In genomic region chr1:9406111-9406510, GRCh38 we compare ENCODE assay signal across 21 cellular contexts.
DNase-seq lines count a peak whose midpoint lies in the region; ATAC-seq, FAIRE-seq and TF ChIP-seq lines count a peak whose summit lies in the region.
"Had no signal": no experiment of that assay in that cellular context is flagged by ENCODE, and none has a peak within 500 bp of the region (broad histone marks: within the 10 kb centered on the region; RNA-seq: fewer than 3 reads in every experiment).

No MANE protein-coding gene starts in this region.

- H3K4me1 ChIP-seq in BLaER1 treated with 17β-estradiol and CSF1 and Interleukin-3, amounts not matched to agents 10 nM and 100 nM = peaks cover 2 to 69% (median 51%) of the 10 kb centered on the region in 10 experiments
- no peaks in the 10 kb centered on the region for H3K4me1 ChIP-seq in mammary epithelial cell (ENCODE audit: insufficient read depth, low read length)

- peak overlapping the region in 8 of 11 experiments; percentile 3 to 75 (median 52); a peak in 14 of 22 replicates for H3K4me2 ChIP-seq in BLaER1 treated with 17β-estradiol and CSF1 and Interleukin-3, amounts not matched to agents 10 nM and 100 nM
- H3K4me2 ChIP-seq in mammary epithelial cell (ENCODE audit: insufficient read depth, low read depth, low read length) = no peak overlapping the region

- ATAC-seq in GM21360 (IDR thresholded peaks at IDR 0.05; ENCODE audit: unreplicated experiment) (no peak), HG02970 (IDR thresholded peaks at IDR 0.05; ENCODE audit: low FRiP score, unreplicated experiment) (no peak)
- ATAC-seq: gastroesophageal sphincter had no signal

- H3K4me1 Mint-ChIP-seq in mesothelial cell of epicardium = peaks cover 6% of the 10 kb centered on the region
- peaks cover 6% of the 10 kb centered on the region for H3K4me1 Mint-ChIP-seq in activated CD4-positive, alpha-beta memory T cell treated with anti-CD3 and anti-CD28 coated beads, Interleukin-2, amount 10 ng/mL, durations not matched to agents 7 days and 5 days

- DNase-seq in GM12891 (ENCODE audit: insufficient read length, low spot score) (no peak), NCI-H526 (lab: John Stamatoyannopoulos, UW) (peak; percentile 3 to 44), mesothelial cell of epicardium (ENCODE audit: low spot score in 2 of 2, unreplicated experiment in 2 of 2) (no peak), mammary epithelial cell (no peak)
- DNase-seq in activated CD4-positive, alpha-beta memory T cell treated with anti-CD3 and anti-CD28 coated beads, Interleukin-2, amount 10 ng/mL, durations not matched to agents 7 days and 5 days = no peak
- DNase-seq: activated T-cell treated with anti-CD3 and anti-CD28 coated beads, Interleukin-2, amount 50 U/mL, for 24 hours; AML-193; central memory CD4-positive, alpha-beta T cell; GOT3; islet precursor cell; stimulated activated CD4-positive, alpha-beta T cell treated with anti-CD3 and anti-CD28 coated beads, Interleukin-2, amount 100 ng/mL, for 24 hours; stimulated activated CD8-positive, alpha-beta memory T cell treated with anti-CD3 and anti-CD28 coated beads, Interleukin-4, amount 100 ng/mL, for 48 hours; T-cell had no signal

- CTCF ChIA-PET in activated CD4-positive, alpha-beta memory T cell treated with anti-CD3 and anti-CD28 coated beads, Interleukin-2, amount 10 ng/mL, durations not matched to agents 7 days and 5 days (lab: Charles Lee) = no interaction called here
- CTCF ChIA-PET in mammary epithelial cell (lab: Charles Lee; ENCODE audit: low non-redundant PET) = no interaction called here

- no peak overlapping the region for H3K4me3 ChIP-seq in BLaER1 treated with 17β-estradiol and CSF1 and Interleukin-3, amounts not matched to agents 10 nM and 100 nM
- H3K4me3 ChIP-seq in mammary epithelial cell (replicated peaks in 1 of 3; ENCODE audit: insufficient read depth in 1 of 3, low read depth in 2 of 3, low read length in 3 of 3) = no peak overlapping the region
- H3K4me3 ChIP-seq: gastroesophageal sphincter, Peyer's patch had no signal

- no peak overlapping the region for H3K9ac ChIP-seq in BLaER1 treated with 17β-estradiol and CSF1 and Interleukin-3, amounts not matched to agents 10 nM and 100 nM
- H3K9ac ChIP-seq in mammary epithelial cell (ENCODE audit: insufficient read depth, low read length) = no peak overlapping the region

- peaks cover 4% of the 10 kb centered on the region for H3K9me3 Mint-ChIP-seq in mesothelial cell of epicardium
- peaks cover 3% of the 10 kb centered on the region for H3K9me3 Mint-ChIP-seq in activated CD4-positive, alpha-beta memory T cell treated with anti-CD3 and anti-CD28 coated beads, Interleukin-2, amount 10 ng/mL, durations not matched to agents 7 days and 5 days
- H3K9me3 Mint-ChIP-seq: activated T-cell treated with anti-CD3 and anti-CD28 coated beads, Interleukin-2, amount 50 U/mL, for 24 hours; IgD-negative memory B cell; T-cell had no signal

- H3K27ac Mint-ChIP-seq in mesothelial cell of epicardium = peak overlapping the region; percentile 49
- H3K27ac Mint-ChIP-seq in activated CD4-positive, alpha-beta memory T cell treated with anti-CD3 and anti-CD28 coated beads, Interleukin-2, amount 10 ng/mL, durations not matched to agents 7 days and 5 days = no peak overlapping the region
- H3K27ac Mint-ChIP-seq: activated T-cell treated with anti-CD3 and anti-CD28 coated beads, Interleukin-2, amount 50 U/mL, for 24 hours; type B pancreatic cell had no signal

- no peaks in the 10 kb centered on the region for H3K79me2 ChIP-seq in mammary epithelial cell (ENCODE audit: insufficient read depth, low read length)

- peaks cover 0 to 14% (median 0%) of the 10 kb centered on the region in 11 experiments; a peak in 5 of 22 replicates for H3K9me3 ChIP-seq in BLaER1 treated with 17β-estradiol and CSF1 and Interleukin-3, amounts not matched to agents 10 nM and 100 nM (replicated peaks in 1 of 11)
- no peaks in the 10 kb centered on the region for H3K9me3 ChIP-seq in mammary epithelial cell (replicated peaks; ENCODE audit: insufficient read depth, low read length)
- H3K9me3 ChIP-seq: gastroesophageal sphincter, Peyer's patch had no signal

- intact Hi-C loops in mammary epithelial cell (cut with micrococcal nuclease) = no loop called here

- in situ Hi-C loops in mammary epithelial cell (cut with MboI; ENCODE audit: low sequenced_read_pairs in 2 of 2) = no loop called here

- no peak overlapping the region for H3K27ac ChIP-seq in BLaER1 treated with 17β-estradiol and CSF1 and Interleukin-3, amounts not matched to agents 10 nM and 100 nM
- H3K27ac ChIP-seq in mammary epithelial cell (ENCODE audit: insufficient read depth, low read depth, low read length) = no peak overlapping the region
- H3K27ac ChIP-seq: gastroesophageal sphincter, Peyer's patch had no signal

- no peak for TF ChIP-seq POLR2A in GM12891 (IDR thresholded peaks at IDR 0.05; ENCODE audit: low read depth, low read length)

- H3K36me3 ChIP-seq in BLaER1 treated with 17β-estradiol and CSF1 and Interleukin-3, amounts not matched to agents 10 nM and 100 nM = no peaks in the 10 kb centered on the region
- H3K36me3 ChIP-seq in mammary epithelial cell (ENCODE audit: insufficient read depth, low read length) = no peaks in the 10 kb centered on the region
- H3K36me3 ChIP-seq: gastroesophageal sphincter, Peyer's patch had no signal

- H3K27me3 ChIP-seq in BLaER1 treated with 17β-estradiol and CSF1 and Interleukin-3, amounts not matched to agents 10 nM and 100 nM = peaks cover 0 to 22% (median 0%) of the 10 kb centered on the region in 11 experiments; a peak in 7 of 22 replicates
- H3K27me3 ChIP-seq in mammary epithelial cell (ENCODE audit: insufficient read depth, low read length) = no peaks in the 10 kb centered on the region
- H3K27me3 ChIP-seq: gastroesophageal sphincter, Peyer's patch had no signal

- 82% methylated on average over 7 of the region's 7 CpGs for WGBS in mammary epithelial cell (ENCODE audit: low coverage, missing lambda C conversion rate)

- no TSS peak for BruUV-seq in mammary epithelial cell (replicated peaks; lab: Mats Ljungman, UMichigan)

- peaks cover 0 to 2% (median 0%) of the 10 kb centered on the region in 11 experiments; a peak in 1 of 22 replicates for H4K20me1 ChIP-seq in BLaER1 treated with 17β-estradiol and CSF1 and Interleukin-3, amounts not matched to agents 10 nM and 100 nM
- no peaks in the 10 kb centered on the region for H4K20me1 ChIP-seq in mammary epithelial cell (ENCODE audit: insufficient read depth, low read length)

- H3K36me3 Mint-ChIP-seq in mesothelial cell of epicardium = no peaks in the 10 kb centered on the region
- H3K36me3 Mint-ChIP-seq in activated CD4-positive, alpha-beta memory T cell treated with anti-CD3 and anti-CD28 coated beads, Interleukin-2, amount 10 ng/mL, durations not matched to agents 7 days and 5 days (ENCODE audit: low read depth) = peaks cover 5% of the 10 kb centered on the region
- H3K36me3 Mint-ChIP-seq: IgD-negative memory B cell, T-cell, type B pancreatic cell had no signal

- no peak overlapping the region for H2AFZ ChIP-seq in mammary epithelial cell (ENCODE audit: low read depth, low read length)

- POLR2A ChIA-PET in activated CD4-positive, alpha-beta memory T cell treated with anti-CD3 and anti-CD28 coated beads, Interleukin-2, amount 10 ng/mL, durations not matched to agents 7 days and 5 days (lab: Charles Lee) = interaction anchor here (1.3 kb wide), 1 partner anchor 17 kb away, joined by 4 read pairs; no protein-coding TSS in a partner anchor

- no peak overlapping the region for H3K4me3 Mint-ChIP-seq in mesothelial cell of epicardium
- no peak overlapping the region for H3K4me3 Mint-ChIP-seq in activated CD4-positive, alpha-beta memory T cell treated with anti-CD3 and anti-CD28 coated beads, Interleukin-2, amount 10 ng/mL, durations not matched to agents 7 days and 5 days
- H3K4me3 Mint-ChIP-seq: activated T-cell treated with anti-CD3 and anti-CD28 coated beads, Interleukin-2, amount 50 U/mL, for 24 hours; type B pancreatic cell had no signal

- FAIRE-seq in GM12891 (lab: Jason Lieb, UNC) = peak; percentile 23
- FAIRE-seq: endothelial cell of umbilical vein had no signal

- dilution Hi-C loops in mammary epithelial cell (cut with HindIII; ENCODE audit: low sequenced_read_pairs) = loop anchor here (5.0 kb wide), 1 partner anchor 54 kb away; no protein-coding TSS in a partner anchor

- H3K27me3 Mint-ChIP-seq in mesothelial cell of epicardium (ENCODE audit: low read depth) = no peaks in the 10 kb centered on the region
- H3K27me3 Mint-ChIP-seq in activated CD4-positive, alpha-beta memory T cell treated with anti-CD3 and anti-CD28 coated beads, Interleukin-2, amount 10 ng/mL, durations not matched to agents 7 days and 5 days = peaks cover 3% of the 10 kb centered on the region
- H3K27me3 Mint-ChIP-seq: activated T-cell treated with anti-CD3 and anti-CD28 coated beads, Interleukin-2, amount 50 U/mL, for 24 hours; T-cell; type B pancreatic cell had no signal

- TF ChIP-seq CTCF in mesothelial cell of epicardium (IDR thresholded peaks at IDR 0.05; ENCODE audit: unreplicated experiment) (no peak), mammary epithelial cell (conservative IDR thresholded peaks at IDR 0.05 in 1 of 2, IDR thresholded peaks at IDR 0.05 in 1 of 2; ENCODE audit: extremely low read depth in 1 of 2, insufficient read depth in 1 of 2, low read depth in 1 of 2, low read length in 2 of 2) (no peak)

TF ChIP-seq in GM12891, 5 proteins besides CTCF, POLR2A, EP300 and RAD21:
- TF ChIP-seq TAF1 (IDR thresholded peaks at IDR 0.05; ENCODE audit: low read depth, low read length) = no peak
- no peak for TF ChIP-seq POU2F2 (IDR thresholded peaks at IDR 0.05; ENCODE audit: low read depth, low read length)
- TF ChIP-seq SPI1 (IDR thresholded peaks at IDR 0.05; ENCODE audit: low read depth, low read length) = no peak
- no peak for TF ChIP-seq PAX5 (IDR thresholded peaks at IDR 0.05; ENCODE audit: insufficient read depth, low read length, severe bottlenecking)
- TF ChIP-seq POLR2AphosphoS5 (IDR thresholded peaks at IDR 0.05; ENCODE audit: low read depth, low read length) = no peak

Comparison
In these comparisons a context has a peak if more than half of its experiments do, and no peak if none do; other contexts are left out.
1. DNase-seq: peak in NCI-H526 (2 of 2); none in GM12891 (single experiment), mesothelial cell of epicardium (0 of 2), activated CD4-positive, alpha-beta memory T cell treated with anti-CD3 and anti-CD28 coated beads, Interleukin-2, amount 10 ng/mL, durations not matched to agents 7 days and 5 days (single experiment) and mammary epithelial cell (single experiment).